ENCODE assay signal across 1 cellular context in the genomic region with DNA sequence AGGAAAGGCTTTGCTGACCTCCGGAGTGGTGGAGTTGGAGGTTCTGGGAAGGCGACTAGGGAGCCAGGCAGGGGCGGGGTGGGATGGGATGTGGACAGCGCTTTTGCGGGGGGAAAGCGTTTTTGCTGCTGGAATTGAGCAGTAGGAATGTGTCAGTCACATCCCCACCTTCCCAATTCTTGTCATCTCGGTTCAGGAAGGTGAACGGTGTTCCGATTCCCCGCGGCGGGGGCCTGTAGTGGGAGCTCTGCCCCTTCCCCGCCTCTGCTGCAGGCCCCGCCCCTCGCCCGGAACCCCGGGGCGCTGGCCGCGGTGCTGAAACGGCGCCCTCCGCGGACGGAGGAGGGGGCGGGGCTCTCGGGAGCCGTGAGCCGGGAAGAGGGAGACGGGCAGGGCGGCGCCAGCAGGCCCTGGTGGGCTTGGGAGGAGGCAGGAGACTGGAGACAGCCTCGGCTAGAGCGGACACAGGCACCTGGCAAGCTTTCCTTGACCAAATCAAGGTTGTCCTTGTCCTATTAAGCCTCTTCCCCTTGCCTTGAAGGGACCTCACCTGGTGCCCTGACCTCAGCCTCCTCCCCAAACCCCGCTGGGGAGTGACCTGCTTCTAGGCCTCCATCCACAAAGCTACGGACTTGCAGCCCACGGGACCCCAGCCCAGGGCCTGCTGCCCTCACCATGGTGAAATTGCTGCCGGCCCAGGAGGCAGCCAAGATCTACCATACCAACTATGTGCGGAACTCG.
TF ChIP-seq lines count a peak whose summit lies in the region.

Gene LHFPL5, plus strand, starts transcription at position 357 of the 741 bp plus-strand sequence. Its CDS starts 319 bp downstream, at position 676.

TF ChIP-seq in HepG2, 621 proteins besides CTCF, POLR2A, EP300 and RAD21 (continued from another document and continues in another):
- TF ChIP-seq, protein P1, sequence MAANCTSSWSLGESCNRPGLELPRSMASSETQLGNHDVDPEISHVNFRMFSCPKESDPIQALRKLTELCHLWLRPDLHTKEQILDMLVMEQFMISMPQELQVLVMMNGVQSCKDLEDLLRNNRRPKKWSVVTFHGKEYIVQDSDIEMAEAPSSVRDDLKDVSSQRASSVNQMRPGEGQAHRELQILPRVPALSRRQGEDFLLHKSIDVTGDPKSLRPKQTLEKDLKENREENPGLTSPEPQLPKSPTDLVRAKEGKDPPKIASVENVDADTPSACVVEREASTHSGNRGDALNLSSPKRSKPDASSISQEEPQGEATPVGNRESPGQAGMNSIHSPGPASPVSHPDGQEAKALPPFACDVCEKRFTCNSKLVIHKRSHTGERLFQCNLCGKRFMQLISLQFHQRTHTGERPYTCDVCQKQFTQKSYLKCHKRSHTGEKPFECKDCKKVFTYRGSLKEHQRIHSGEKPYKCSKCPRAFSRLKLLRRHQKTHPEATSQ (CRISPR knock-in tag; IDR thresholded peaks at IDR 0.05; ENCODE audit: borderline replicate concordance), result peak; percentile 93; the same call in 1 of the 2 replicates
- TF ChIP-seq GATAD1 (CRISPR knock-in tag; IDR thresholded peaks at IDR 0.05) (peak; percentile 83), ZNF280B (CRISPR knock-in tag; IDR thresholded peaks at IDR 0.05; ENCODE audit: borderline replicate concordance) (peak; percentile 93; the same call in 1 of the 2 replicates), CREM (IDR thresholded peaks at IDR 0.05) (no peak), CREM (CRISPR knock-in tag; IDR thresholded peaks at IDR 0.05) (0 out of 2 replicates have a peak, but pooled peaks have one; percentile 23), ZNF878 (CRISPR knock-in tag; IDR thresholded peaks at IDR 0.05) (peak; percentile 99), ZNF260 (CRISPR knock-in tag; IDR thresholded peaks at IDR 0.05; ENCODE audit: borderline replicate concordance, low read depth) (no peak), MXI1 (IDR thresholded peaks at IDR 0.05; ENCODE audit: borderline replicate concordance, low read depth, low read length) (peak; percentile 56; the same call in 1 of the 3 replicates), CBFB (CRISPR knock-in tag; IDR thresholded peaks at IDR 0.05) (peak; percentile 90), SNAPC2 (CRISPR knock-in tag; IDR thresholded peaks at IDR 0.05) (peak; percentile 95), ZNF768 (CRISPR knock-in tag; IDR thresholded peaks at IDR 0.05) (peak; percentile 89), MED1 (CRISPR knock-in tag; IDR thresholded peaks at IDR 0.05) (peak; percentile 80), HOXA7 (CRISPR knock-in tag; IDR thresholded peaks at IDR 0.05) (peak; percentile 97; the same call in 1 of the 2 replicates), SRSF9 (IDR thresholded peaks at IDR 0.05; ENCODE audit: borderline replicate concordance, insufficient read depth, low read depth, low read length, poor library complexity, severe bottlenecking) (no peak), WIZ (CRISPR knock-in tag; IDR thresholded peaks at IDR 0.05) (peak; percentile 100), ZBTB8A (CRISPR knock-in tag; IDR thresholded peaks at IDR 0.05; ENCODE audit: borderline replicate concordance, low read depth) (peak; percentile 45; the same call in 1 of the 2 replicates), RXRB (CRISPR knock-in tag; IDR thresholded peaks at IDR 0.05; ENCODE audit: borderline replicate concordance) (peak; percentile 94), GLI4 (CRISPR knock-in tag; IDR thresholded peaks at IDR 0.05; ENCODE audit: borderline replicate concordance) (peak; percentile 99), TP53 (CRISPR knock-in tag; conservative IDR thresholded peaks at IDR 0.05) (peak; percentile 88; the same call in 1 of the 2 replicates), USF2 (IDR thresholded peaks at IDR 0.05; ENCODE audit: low read depth, low read length) (no peak), USF2 (CRISPR knock-in tag; IDR thresholded peaks at IDR 0.05; ENCODE audit: borderline replicate concordance) (no peak), ZNF317 (CRISPR knock-in tag; IDR thresholded peaks at IDR 0.05) (peak; percentile 92), MZF1 (CRISPR knock-in tag; IDR thresholded peaks at IDR 0.05; ENCODE audit: borderline replicate concordance) (no peak), ZBTB4 (CRISPR knock-in tag; IDR thresholded peaks at IDR 0.05; ENCODE audit: borderline replicate concordance) (peak; percentile 62; the same call in 1 of the 2 replicates), SMC3 (IDR thresholded peaks at IDR 0.05; ENCODE audit: low read length) (no peak), ONECUT2 (CRISPR knock-in tag; IDR thresholded peaks at IDR 0.05) (peak; percentile 78), CREB1 (IDR thresholded peaks at IDR 0.05) (no peak), CREB1 (CRISPR knock-in tag; IDR thresholded peaks at IDR 0.05) (no peak), TEF (CRISPR knock-in tag; IDR thresholded peaks at IDR 0.05) (peak; percentile 93; the same call in 1 of the 2 replicates), HHEX (CRISPR knock-in tag; IDR thresholded peaks at IDR 0.05) (no peak), HNRNPH1 (optimal IDR thresholded peaks at IDR 0.05; ENCODE audit: low read depth, low read length) (no peak), SRF (IDR thresholded peaks at IDR 0.05; ENCODE audit: low read depth, low read length) (no peak), KDM5B (CRISPR knock-in tag; IDR thresholded peaks at IDR 0.05; ENCODE audit: borderline replicate concordance) (peak; percentile 96), NFKB2 (CRISPR knock-in tag; IDR thresholded peaks at IDR 0.05; ENCODE audit: borderline replicate concordance) (peak; percentile 100), TBL1XR1 (IDR thresholded peaks at IDR 0.05; ENCODE audit: borderline replicate concordance, low read length, partially characterized antibody) (no peak), U2AF2 (IDR thresholded peaks at IDR 0.05; ENCODE audit: low read depth, low read length) (no peak), HES4 (CRISPR knock-in tag; IDR thresholded peaks at IDR 0.05; ENCODE audit: borderline replicate concordance) (peak; percentile 99), MAFG (CRISPR knock-in tag; IDR thresholded peaks at IDR 0.05) (no peak; the same call in 1 of the 2 replicates), ZNF614 (CRISPR knock-in tag; IDR thresholded peaks at IDR 0.05; ENCODE audit: borderline replicate concordance) (peak; percentile 95), ZNF326 (CRISPR knock-in tag; IDR thresholded peaks at IDR 0.05; ENCODE audit: borderline replicate concordance) (peak; percentile 80; the same call in 1 of the 2 replicates), DBP (CRISPR knock-in tag; IDR thresholded peaks at IDR 0.05; ENCODE audit: not compliant biosample characterization) (peak; percentile 97)
- TF ChIP-seq, protein P2, sequence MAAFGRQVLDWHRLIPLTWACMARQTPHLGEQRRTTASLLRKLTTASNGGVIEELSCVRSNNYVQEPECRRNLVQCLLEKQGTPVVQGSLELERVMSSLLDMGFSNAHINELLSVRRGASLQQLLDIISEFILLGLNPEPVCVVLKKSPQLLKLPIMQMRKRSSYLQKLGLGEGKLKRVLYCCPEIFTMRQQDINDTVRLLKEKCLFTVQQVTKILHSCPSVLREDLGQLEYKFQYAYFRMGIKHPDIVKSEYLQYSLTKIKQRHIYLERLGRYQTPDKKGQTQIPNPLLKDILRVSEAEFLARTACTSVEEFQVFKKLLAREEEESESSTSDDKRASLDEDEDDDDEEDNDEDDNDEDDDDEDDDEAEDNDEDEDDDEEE (CRISPR knock-in tag; IDR thresholded peaks at IDR 0.05), result peak; percentile 100
- TF ChIP-seq, protein P3, sequence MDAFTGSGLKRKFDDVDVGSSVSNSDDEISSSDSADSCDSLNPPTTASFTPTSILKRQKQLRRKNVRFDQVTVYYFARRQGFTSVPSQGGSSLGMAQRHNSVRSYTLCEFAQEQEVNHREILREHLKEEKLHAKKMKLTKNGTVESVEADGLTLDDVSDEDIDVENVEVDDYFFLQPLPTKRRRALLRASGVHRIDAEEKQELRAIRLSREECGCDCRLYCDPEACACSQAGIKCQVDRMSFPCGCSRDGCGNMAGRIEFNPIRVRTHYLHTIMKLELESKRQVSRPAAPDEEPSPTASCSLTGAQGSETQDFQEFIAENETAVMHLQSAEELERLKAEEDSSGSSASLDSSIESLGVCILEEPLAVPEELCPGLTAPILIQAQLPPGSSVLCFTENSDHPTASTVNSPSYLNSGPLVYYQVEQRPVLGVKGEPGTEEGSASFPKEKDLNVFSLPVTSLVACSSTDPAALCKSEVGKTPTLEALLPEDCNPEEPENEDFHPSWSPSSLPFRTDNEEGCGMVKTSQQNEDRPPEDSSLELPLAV (CRISPR knock-in tag; conservative IDR thresholded peaks at IDR 0.05; ENCODE audit: low read depth), result peak; percentile 96
- TF ChIP-seq, protein P4, sequence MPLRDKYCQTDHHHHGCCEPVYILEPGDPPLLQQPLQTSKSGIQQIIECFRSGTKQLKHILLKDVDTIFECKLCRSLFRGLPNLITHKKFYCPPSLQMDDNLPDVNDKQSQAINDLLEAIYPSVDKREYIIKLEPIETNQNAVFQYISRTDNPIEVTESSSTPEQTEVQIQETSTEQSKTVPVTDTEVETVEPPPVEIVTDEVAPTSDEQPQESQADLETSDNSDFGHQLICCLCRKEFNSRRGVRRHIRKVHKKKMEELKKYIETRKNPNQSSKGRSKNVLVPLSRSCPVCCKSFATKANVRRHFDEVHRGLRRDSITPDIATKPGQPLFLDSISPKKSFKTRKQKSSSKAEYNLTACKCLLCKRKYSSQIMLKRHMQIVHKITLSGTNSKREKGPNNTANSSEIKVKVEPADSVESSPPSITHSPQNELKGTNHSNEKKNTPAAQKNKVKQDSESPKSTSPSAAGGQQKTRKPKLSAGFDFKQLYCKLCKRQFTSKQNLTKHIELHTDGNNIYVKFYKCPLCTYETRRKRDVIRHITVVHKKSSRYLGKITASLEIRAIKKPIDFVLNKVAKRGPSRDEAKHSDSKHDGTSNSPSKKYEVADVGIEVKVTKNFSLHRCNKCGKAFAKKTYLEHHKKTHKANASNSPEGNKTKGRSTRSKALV (CRISPR knock-in tag; IDR thresholded peaks at IDR 0.05), result peak; percentile 93
- TF ChIP-seq, protein P5, sequence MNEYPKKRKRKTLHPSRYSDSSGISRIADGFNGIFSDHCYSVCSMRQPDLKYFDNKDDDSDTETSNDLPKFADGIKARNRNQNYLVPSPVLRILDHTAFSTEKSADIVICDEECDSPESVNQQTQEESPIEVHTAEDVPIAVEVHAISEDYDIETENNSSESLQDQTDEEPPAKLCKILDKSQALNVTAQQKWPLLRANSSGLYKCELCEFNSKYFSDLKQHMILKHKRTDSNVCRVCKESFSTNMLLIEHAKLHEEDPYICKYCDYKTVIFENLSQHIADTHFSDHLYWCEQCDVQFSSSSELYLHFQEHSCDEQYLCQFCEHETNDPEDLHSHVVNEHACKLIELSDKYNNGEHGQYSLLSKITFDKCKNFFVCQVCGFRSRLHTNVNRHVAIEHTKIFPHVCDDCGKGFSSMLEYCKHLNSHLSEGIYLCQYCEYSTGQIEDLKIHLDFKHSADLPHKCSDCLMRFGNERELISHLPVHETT (CRISPR knock-in tag; conservative IDR thresholded peaks at IDR 0.05), result peak; percentile 97
